1 cellular context compared by ENCODE assay signal in the genomic region with DNA sequence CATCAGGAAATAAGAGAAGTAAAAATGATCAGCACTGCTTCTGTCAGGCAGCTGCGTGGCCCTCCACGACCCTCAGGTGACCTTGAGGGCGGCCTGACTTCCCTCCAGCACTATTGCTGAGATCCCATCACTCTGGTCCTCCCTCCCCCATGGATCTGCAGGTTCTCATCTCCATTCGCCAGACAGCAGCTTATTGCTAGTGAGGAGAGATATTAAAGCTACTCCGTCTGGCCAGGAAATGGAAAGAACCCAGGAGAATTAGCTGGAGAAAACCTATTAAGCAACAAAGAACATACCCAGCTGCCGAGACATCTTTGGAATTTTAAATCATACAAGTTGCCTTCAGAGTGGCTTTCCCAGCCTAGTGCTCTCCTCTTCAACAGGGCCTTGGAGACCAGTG.
TF ChIP-seq lines count a peak whose summit lies in the region.

No MANE protein-coding gene starts in this region.

TF ChIP-seq in GM23338, 12 proteins besides CTCF, POLR2A, EP300 and RAD21 (continued from another document):
- TF ChIP-seq, protein P1, sequence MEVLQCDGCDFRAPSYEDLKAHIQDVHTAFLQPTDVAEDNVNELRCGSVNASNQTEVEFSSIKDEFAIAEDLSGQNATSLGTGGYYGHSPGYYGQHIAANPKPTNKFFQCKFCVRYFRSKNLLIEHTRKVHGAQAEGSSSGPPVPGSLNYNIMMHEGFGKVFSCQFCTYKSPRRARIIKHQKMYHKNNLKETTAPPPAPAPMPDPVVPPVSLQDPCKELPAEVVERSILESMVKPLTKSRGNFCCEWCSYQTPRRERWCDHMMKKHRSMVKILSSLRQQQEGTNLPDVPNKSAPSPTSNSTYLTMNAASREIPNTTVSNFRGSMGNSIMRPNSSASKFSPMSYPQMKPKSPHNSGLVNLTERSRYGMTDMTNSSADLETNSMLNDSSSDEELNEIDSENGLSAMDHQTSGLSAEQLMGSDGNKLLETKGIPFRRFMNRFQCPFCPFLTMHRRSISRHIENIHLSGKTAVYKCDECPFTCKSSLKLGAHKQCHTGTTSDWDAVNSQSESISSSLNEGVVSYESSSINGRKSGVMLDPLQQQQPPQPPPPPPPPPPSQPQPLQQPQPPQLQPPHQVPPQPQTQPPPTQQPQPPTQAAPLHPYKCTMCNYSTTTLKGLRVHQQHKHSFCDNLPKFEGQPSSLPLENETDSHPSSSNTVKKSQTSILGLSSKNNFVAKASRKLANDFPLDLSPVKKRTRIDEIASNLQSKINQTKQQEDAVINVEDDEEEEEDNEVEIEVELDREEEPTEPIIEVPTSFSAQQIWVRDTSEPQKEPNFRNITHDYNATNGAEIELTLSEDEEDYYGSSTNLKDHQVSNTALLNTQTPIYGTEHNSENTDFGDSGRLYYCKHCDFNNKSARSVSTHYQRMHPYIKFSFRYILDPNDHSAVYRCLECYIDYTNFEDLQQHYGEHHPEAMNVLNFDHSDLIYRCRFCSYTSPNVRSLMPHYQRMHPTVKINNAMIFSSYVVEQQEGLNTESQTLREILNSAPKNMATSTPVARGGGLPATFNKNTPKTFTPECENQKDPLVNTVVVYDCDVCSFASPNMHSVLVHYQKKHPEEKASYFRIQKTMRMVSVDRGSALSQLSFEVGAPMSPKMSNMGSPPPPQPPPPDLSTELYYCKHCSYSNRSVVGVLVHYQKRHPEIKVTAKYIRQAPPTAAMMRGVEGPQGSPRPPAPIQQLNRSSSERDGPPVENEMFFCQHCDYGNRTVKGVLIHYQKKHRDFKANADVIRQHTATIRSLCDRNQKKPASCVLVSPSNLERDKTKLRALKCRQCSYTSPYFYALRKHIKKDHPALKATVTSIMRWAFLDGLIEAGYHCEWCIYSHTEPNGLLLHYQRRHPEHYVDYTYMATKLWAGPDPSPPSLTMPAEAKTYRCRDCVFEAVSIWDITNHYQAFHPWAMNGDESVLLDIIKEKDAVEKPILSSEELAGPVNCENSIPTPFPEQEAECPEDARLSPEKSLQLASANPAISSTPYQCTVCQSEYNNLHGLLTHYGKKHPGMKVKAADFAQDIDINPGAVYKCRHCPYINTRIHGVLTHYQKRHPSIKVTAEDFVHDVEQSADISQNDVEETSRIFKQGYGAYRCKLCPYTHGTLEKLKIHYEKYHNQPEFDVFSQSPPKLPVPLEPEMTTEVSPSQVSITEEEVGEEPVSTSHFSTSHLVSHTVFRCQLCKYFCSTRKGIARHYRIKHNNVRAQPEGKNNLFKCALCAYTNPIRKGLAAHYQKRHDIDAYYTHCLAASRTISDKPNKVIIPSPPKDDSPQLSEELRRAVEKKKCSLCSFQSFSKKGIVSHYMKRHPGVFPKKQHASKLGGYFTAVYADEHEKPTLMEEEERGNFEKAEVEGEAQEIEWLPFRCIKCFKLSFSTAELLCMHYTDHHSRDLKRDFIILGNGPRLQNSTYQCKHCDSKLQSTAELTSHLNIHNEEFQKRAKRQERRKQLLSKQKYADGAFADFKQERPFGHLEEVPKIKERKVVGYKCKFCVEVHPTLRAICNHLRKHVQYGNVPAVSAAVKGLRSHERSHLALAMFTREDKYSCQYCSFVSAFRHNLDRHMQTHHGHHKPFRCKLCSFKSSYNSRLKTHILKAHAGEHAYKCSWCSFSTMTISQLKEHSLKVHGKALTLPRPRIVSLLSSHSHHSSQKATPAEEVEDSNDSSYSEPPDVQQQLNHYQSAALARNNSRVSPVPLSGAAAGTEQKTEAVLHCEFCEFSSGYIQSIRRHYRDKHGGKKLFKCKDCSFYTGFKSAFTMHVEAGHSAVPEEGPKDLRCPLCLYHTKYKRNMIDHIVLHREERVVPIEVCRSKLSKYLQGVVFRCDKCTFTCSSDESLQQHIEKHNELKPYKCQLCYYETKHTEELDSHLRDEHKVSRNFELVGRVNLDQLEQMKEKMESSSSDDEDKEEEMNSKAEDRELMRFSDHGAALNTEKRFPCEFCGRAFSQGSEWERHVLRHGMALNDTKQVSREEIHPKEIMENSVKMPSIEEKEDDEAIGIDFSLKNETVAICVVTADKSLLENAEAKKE (CRISPR knock-in tag; IDR thresholded peaks at IDR 0.05): no peak
- TF ChIP-seq CREB1 (CRISPR knock-in tag; IDR thresholded peaks at IDR 0.05; ENCODE audit: low read depth): no peak
- TF ChIP-seq, protein P2, sequence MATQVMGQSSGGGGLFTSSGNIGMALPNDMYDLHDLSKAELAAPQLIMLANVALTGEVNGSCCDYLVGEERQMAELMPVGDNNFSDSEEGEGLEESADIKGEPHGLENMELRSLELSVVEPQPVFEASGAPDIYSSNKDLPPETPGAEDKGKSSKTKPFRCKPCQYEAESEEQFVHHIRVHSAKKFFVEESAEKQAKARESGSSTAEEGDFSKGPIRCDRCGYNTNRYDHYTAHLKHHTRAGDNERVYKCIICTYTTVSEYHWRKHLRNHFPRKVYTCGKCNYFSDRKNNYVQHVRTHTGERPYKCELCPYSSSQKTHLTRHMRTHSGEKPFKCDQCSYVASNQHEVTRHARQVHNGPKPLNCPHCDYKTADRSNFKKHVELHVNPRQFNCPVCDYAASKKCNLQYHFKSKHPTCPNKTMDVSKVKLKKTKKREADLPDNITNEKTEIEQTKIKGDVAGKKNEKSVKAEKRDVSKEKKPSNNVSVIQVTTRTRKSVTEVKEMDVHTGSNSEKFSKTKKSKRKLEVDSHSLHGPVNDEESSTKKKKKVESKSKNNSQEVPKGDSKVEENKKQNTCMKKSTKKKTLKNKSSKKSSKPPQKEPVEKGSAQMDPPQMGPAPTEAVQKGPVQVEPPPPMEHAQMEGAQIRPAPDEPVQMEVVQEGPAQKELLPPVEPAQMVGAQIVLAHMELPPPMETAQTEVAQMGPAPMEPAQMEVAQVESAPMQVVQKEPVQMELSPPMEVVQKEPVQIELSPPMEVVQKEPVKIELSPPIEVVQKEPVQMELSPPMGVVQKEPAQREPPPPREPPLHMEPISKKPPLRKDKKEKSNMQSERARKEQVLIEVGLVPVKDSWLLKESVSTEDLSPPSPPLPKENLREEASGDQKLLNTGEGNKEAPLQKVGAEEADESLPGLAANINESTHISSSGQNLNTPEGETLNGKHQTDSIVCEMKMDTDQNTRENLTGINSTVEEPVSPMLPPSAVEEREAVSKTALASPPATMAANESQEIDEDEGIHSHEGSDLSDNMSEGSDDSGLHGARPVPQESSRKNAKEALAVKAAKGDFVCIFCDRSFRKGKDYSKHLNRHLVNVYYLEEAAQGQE (IDR thresholded peaks at IDR 0.05; ENCODE audit: unreplicated experiment): no peak
